In genomic region chr1:154407866-154408777, GRCh38 we compare ENCODE assay signal across 9 cellular contexts. TPM values are rescaled to one million over a fixed set of nuclear protein-coding genes. Genes with fewer than 3 reads are reported as not detected.
A peak's percentile ranks its signal among the peaks of the same experiment; 100 is the strongest.
DNase-seq lines count a peak whose midpoint lies in the region; ATAC-seq, FAIRE-seq and TF ChIP-seq lines count a peak whose summit lies in the region.
"Had no signal": no experiment of that assay in that cellular context is flagged by ENCODE, and none has a peak within 500 bp of the region (broad histone marks: within the 10 kb centered on the region; RNA-seq: fewer than 3 reads in every experiment).

No MANE protein-coding gene starts in this region.

- H3K9me3 ChIP-seq in kidney (ENCODE audit: control insufficient read depth in 1 of 2, low read length in 2 of 2): no peaks in the 10 kb centered on the region

- no peaks in the 10 kb centered on the region for H3K27me3 Mint-ChIP-seq in activated CD4-positive, alpha-beta memory T cell treated with anti-CD3 and anti-CD28 coated beads for 36 hours
- H3K27me3 Mint-ChIP-seq in stimulated activated naive CD8-positive, alpha-beta T cell treated with anti-CD3 and anti-CD28 coated beads, Interleukin-15, amount 100 ng/mL, for 72 hours: no peaks in the 10 kb centered on the region

- peaks cover 3% of the 10 kb centered on the region for H3K36me3 Mint-ChIP-seq in activated CD4-positive, alpha-beta memory T cell treated with anti-CD3 and anti-CD28 coated beads for 36 hours

- peak overlapping the region; percentile 93 for H3K27ac Mint-ChIP-seq in activated CD4-positive, alpha-beta memory T cell treated with anti-CD3 and anti-CD28 coated beads for 36 hours
- H3K27ac Mint-ChIP-seq in stimulated activated naive CD8-positive, alpha-beta T cell treated with anti-CD3 and anti-CD28 coated beads, Interleukin-15, amount 100 ng/mL, for 72 hours: peak overlapping the region; percentile 83 to 95

- DNase-seq in DMS53 (lab: John Stamatoyannopoulos, UW) (peak; percentile 23), DMS53 treated with DMSO at 0.1 percent for 48 hours (lab: John Stamatoyannopoulos, UW; ENCODE audit: unreplicated experiment) (no peak), kidney (no peak), NCI-H1092 (lab: John Stamatoyannopoulos, UW) (no peak), RCC 7860 (ENCODE audit: low spot score) (no peak)
- no peak for DNase-seq in activated CD4-positive, alpha-beta memory T cell treated with anti-CD3 and anti-CD28 coated beads for 36 hours
- DNase-seq in stimulated activated naive CD8-positive, alpha-beta T cell treated with anti-CD3 and anti-CD28 coated beads, Interleukin-15, amount 100 ng/mL, for 72 hours: no peak

- peaks cover 78% of the 10 kb centered on the region for H3K4me1 Mint-ChIP-seq in activated CD4-positive, alpha-beta memory T cell treated with anti-CD3 and anti-CD28 coated beads for 36 hours (ENCODE audit: low read depth)
- H3K4me1 Mint-ChIP-seq in stimulated activated naive CD8-positive, alpha-beta T cell treated with anti-CD3 and anti-CD28 coated beads, Interleukin-15, amount 100 ng/mL, for 72 hours: peaks cover 82% of the 10 kb centered on the region

- peak overlapping the region; percentile 74 to 80 for H3K4me3 ChIP-seq in kidney (ENCODE audit: low read length in 2 of 2)

- H3K9ac ChIP-seq in kidney (ENCODE audit: low read length in 2 of 2): peak overlapping the region in 1 of 2 donors; percentile 91

- peak overlapping the region; percentile 92 for H3K4me3 Mint-ChIP-seq in activated CD4-positive, alpha-beta memory T cell treated with anti-CD3 and anti-CD28 coated beads for 36 hours
- peak overlapping the region; percentile 77 to 85 for H3K4me3 Mint-ChIP-seq in stimulated activated naive CD8-positive, alpha-beta T cell treated with anti-CD3 and anti-CD28 coated beads, Interleukin-15, amount 100 ng/mL, for 72 hours

- FAIRE-seq in kidney (lab: Jason Lieb, UNC) (no peak), RCC 7860 (lab: Jason Lieb, UNC) (no peak)

- H3K36me3 ChIP-seq in kidney (ENCODE audit: control insufficient read depth in 1 of 2, insufficient read depth in 2 of 2, low read length in 2 of 2): no peaks in the 10 kb centered on the region

- CTCF ChIA-PET in activated CD4-positive, alpha-beta memory T cell treated with anti-CD3 and anti-CD28 coated beads for 36 hours (lab: Charles Lee): interaction anchor here (0.9 to 2.7 kb wide), 11 partner anchors 10 to 73 kb away, joined by 3 to 17 read pairs (median 5); no protein-coding TSS in a partner anchor

- H3K9me3 Mint-ChIP-seq in activated CD4-positive, alpha-beta memory T cell treated with anti-CD3 and anti-CD28 coated beads for 36 hours: no peaks in the 10 kb centered on the region
- H3K9me3 Mint-ChIP-seq in stimulated activated naive CD8-positive, alpha-beta T cell treated with anti-CD3 and anti-CD28 coated beads, Interleukin-15, amount 100 ng/mL, for 72 hours: no peaks in the 10 kb centered on the region

- POLR2A ChIA-PET in activated CD4-positive, alpha-beta memory T cell treated with anti-CD3 and anti-CD28 coated beads for 36 hours (lab: Charles Lee): interaction anchor here (0.9 to 4.5 kb wide), 9 partner anchors 10 to 57 kb away, joined by 3 to 25 read pairs (median 6); no protein-coding TSS in a partner anchor

- H3K27ac ChIP-seq in kidney (ENCODE audit: low read depth in 2 of 2, low read length in 2 of 2): peak overlapping the region; percentile 94 to 97
- H3K27ac ChIP-seq: 22Rv1 had no signal

- TF ChIP-seq CTCF in kidney (IDR thresholded peaks at IDR 0.05; ENCODE audit: borderline replicate concordance, extremely low read depth, insufficient read depth): no peak

- peaks cover 12 to 32% of the 10 kb centered on the region in 2 donors for H3K4me1 ChIP-seq in kidney (ENCODE audit: control insufficient read depth in 1 of 2, insufficient read depth in 1 of 2, low read depth in 1 of 2, low read length in 2 of 2)

- intact Hi-C loops in activated CD4-positive, alpha-beta memory T cell treated with anti-CD3 and anti-CD28 coated beads for 36 hours (cut with micrococcal nuclease): loop anchor here (1.0 to 5.0 kb wide), 7 partner anchors 12 to 199 kb away; partner anchors contain the start of genes ADAR and UBE2Q1
- intact Hi-C loops in kidney (cut with DNase I): no loop called here

- no peak for ATAC-seq in stimulated activated naive CD8-positive, alpha-beta T cell treated with anti-CD3 and anti-CD28 coated beads, Interleukin-15, amount 100 ng/mL, for 72 hours
- ATAC-seq in GM18873 (IDR thresholded peaks at IDR 0.05; ENCODE audit: low FRiP score, unreplicated experiment): no peak

RNA-seq across cellular contexts. Expression of gene IL6R, which starts 3.0 kb away (rescaled TPM):
- total RNA-seq in activated CD4-positive, alpha-beta memory T cell treated with anti-CD3 and anti-CD28 coated beads for 36 hours: 10 to 100 TPM; 30.2 to 30.5 TPM
- 33.0 TPM for total RNA-seq in kidney
- 6.2 TPM for polyA plus RNA-seq in kidney (ENCODE audit: insufficient read depth, low read depth, low replicate concordance)
